18 cellular contexts compared by ENCODE assay signal in the genomic region with DNA sequence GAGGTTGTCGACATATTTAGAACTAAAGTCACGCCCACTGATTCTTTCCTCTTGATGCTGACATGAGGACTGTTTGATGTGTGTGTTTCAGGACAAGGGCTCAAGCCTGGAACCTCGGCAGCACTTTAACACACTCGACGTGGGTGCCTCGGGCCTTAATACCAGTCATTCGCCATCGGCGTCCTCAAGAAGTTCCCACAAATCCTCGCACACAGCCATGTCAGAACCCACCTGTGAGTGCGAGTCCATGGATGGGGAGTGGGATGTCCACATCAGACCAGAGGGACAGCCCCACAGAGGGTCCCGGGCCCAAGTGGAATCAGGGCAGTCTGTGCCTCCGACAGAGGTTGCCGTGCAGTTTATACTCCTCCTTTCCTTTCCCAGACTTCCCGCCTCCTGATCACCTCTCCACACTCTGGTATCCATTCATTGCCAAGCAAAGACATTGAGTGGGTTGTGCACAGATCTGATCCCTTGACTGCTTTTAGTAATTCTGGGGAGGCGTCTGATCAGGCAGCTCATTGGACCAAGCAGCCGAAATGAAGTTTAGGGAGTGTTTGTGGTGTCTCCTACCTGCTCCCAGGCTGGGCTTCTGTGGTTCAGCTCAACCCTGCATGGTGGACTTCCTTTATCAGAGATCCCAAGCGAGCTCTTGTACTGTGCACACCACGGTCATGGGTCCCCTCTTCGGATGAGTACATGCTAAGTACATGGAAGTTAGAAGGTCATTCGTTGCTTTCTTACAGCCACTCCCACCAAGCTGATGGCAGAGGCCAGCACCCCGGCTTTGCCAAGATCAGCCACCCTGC.
"Had no signal": no experiment of that assay in that cellular context is flagged by ENCODE, and none has a peak within 500 bp of the region (broad histone marks: within the 10 kb centered on the region; RNA-seq: fewer than 3 reads in every experiment).

No MANE protein-coding gene starts in this region.

- H3K4me1 ChIP-seq: testis, upper lobe of left lung, uterus had no signal

- H3K4me3 ChIP-seq: dorsolateral prefrontal cortex, ovary, skin epidermis, spleen, testis, tibial artery, upper lobe of left lung, uterus had no signal

- H3K36me3 ChIP-seq: ovary, uterus had no signal

- H3K9me3 Mint-ChIP-seq: stimulated activated memory B cell treated with anti-CD40 and anti-IgM and Interleukin-4, amounts not matched to agents 10 μg/mL and 1 μg/mL and 100 μg/mL, for 72 hours had no signal

- H3K4me3 Mint-ChIP-seq: naive thymus-derived CD4-positive, alpha-beta T cell; stimulated activated memory B cell treated with anti-CD40 and anti-IgM and Interleukin-4, amounts not matched to agents 10 μg/mL and 1 μg/mL and 100 μg/mL, for 72 hours had no signal

- H3K36me3 Mint-ChIP-seq: stimulated activated memory B cell treated with anti-CD40 and anti-IgM and Interleukin-4, amounts not matched to agents 10 μg/mL and 1 μg/mL and 100 μg/mL, for 72 hours had no signal

- H3K27me3 Mint-ChIP-seq: naive thymus-derived CD4-positive, alpha-beta T cell had no signal

- DNase-seq: effector CD4-positive, alpha-beta T cell; left ventricle myocardium superior; mesenchymal stem cell; midbrain; naive thymus-derived CD4-positive, alpha-beta T cell; occipital lobe; ovary; stimulated activated CD4-positive, alpha-beta T cell treated with anti-CD3 and anti-CD28 coated beads, Interleukin-4, amount 100 ng/mL, for 4 hours; stimulated activated naive CD8-positive, alpha-beta T cell treated with anti-CD3 and anti-CD28 coated beads, Interleukin-15, Interleukin-2, amounts not matched to agents 100 U/mL and 50 U/mL, for 24 hours; substantia nigra; testis; uterus had no signal

- H3K9me3 ChIP-seq: ovary, spleen, testis, tibial artery, upper lobe of left lung, uterus had no signal

- H3K27ac ChIP-seq: ovary, skin epidermis, spleen, testis, tibial artery, upper lobe of left lung, uterus had no signal

- H3K27me3 ChIP-seq: dorsolateral prefrontal cortex, ovary, testis, tibial artery, upper lobe of left lung, uterus had no signal

- H3K27ac Mint-ChIP-seq: naive thymus-derived CD4-positive, alpha-beta T cell; stimulated activated memory B cell treated with anti-CD40 and anti-IgM and Interleukin-4, amounts not matched to agents 10 μg/mL and 1 μg/mL and 100 μg/mL, for 72 hours had no signal

- ATAC-seq: left ventricle myocardium superior; naive thymus-derived CD4-positive, alpha-beta T cell; stimulated activated memory B cell treated with anti-CD40 and anti-IgM and Interleukin-4, amounts not matched to agents 10 μg/mL and 1 μg/mL and 100 μg/mL, for 72 hours; stimulated activated naive CD8-positive, alpha-beta T cell treated with anti-CD3 and anti-CD28 coated beads, Interleukin-15, Interleukin-2, amounts not matched to agents 100 U/mL and 50 U/mL, for 24 hours had no signal
